13 cellular contexts compared by ENCODE assay signal in genomic region chr1:212754715-212755114, GRCh38. TPM values are rescaled to one million over a fixed set of nuclear protein-coding genes. Genes with fewer than 3 reads are reported as not detected.
DNase-seq lines count a peak whose midpoint lies in the region; ATAC-seq and TF ChIP-seq lines count a peak whose summit lies in the region.
"Had no signal": no experiment of that assay in that cellular context is flagged by ENCODE, and none has a peak within 500 bp of the region (broad histone marks: within the 10 kb centered on the region; RNA-seq: fewer than 3 reads in every experiment).

No MANE protein-coding gene starts in this region.

- H3K27me3 Mint-ChIP-seq in stimulated activated naive CD8-positive, alpha-beta T cell treated with anti-CD3 and anti-CD28 coated beads, Interleukin-15, amount 100 ng/mL, for 72 hours, result no peaks in the 10 kb centered on the region
- H3K27me3 Mint-ChIP-seq in WTC11 (ENCODE audit: low read depth), result no peaks in the 10 kb centered on the region

- H3K4me1 Mint-ChIP-seq in stimulated activated naive CD8-positive, alpha-beta T cell treated with anti-CD3 and anti-CD28 coated beads, Interleukin-15, amount 100 ng/mL, for 72 hours, result peaks cover 49% of the 10 kb centered on the region
- peaks cover 43% of the 10 kb centered on the region for H3K4me1 Mint-ChIP-seq in WTC11

- no peaks in the 10 kb centered on the region for H3K9me3 Mint-ChIP-seq in stimulated activated naive CD8-positive, alpha-beta T cell treated with anti-CD3 and anti-CD28 coated beads, Interleukin-15, amount 100 ng/mL, for 72 hours
- H3K9me3 Mint-ChIP-seq in WTC11, result no peaks in the 10 kb centered on the region
- H3K9me3 Mint-ChIP-seq: HFFc6 had no signal

- CTCF ChIA-PET in WTC11 (lab: Charles Lee), result interaction anchor here (1.1 to 1.4 kb wide), 4 partner anchors 90 to 299 kb away, joined by 3 to 5 read pairs (median 4); no protein-coding TSS in a partner anchor

- no peak for DNase-seq in stimulated activated naive CD8-positive, alpha-beta T cell treated with anti-CD3 and anti-CD28 coated beads, Interleukin-15, amount 100 ng/mL, for 72 hours
- DNase-seq in stimulated activated naive CD8-positive, alpha-beta T cell treated with anti-CD3 and anti-CD28 coated beads, Interleukin-15, Interleukin-2, amounts not matched to agents 100 U/mL and 50 U/mL, for 24 hours, result no peak
- DNase-seq in WTC11 (ENCODE audit: low spot score) (no peak), hypothalamus (lab: John Stamatoyannopoulos, UW) (peak in 29 of 51 donors; percentile 6 to 69 (median 22)), NOMO-1 (lab: John Stamatoyannopoulos, UW; ENCODE audit: unreplicated experiment in 2 of 2) (no peak), T-helper 1 cell (no peak), SKM-1 (lab: John Stamatoyannopoulos, UW; ENCODE audit: unreplicated experiment) (no peak)
- DNase-seq: gastrocnemius medialis; HFFc6; NCI-H187; ovary; stimulated activated CD4-positive, alpha-beta T cell treated with anti-CD3 and anti-CD28 coated beads, Interleukin-2, amount 100 ng/mL, for 24 hours had no signal

- POLR2A ChIA-PET in WTC11 (lab: Charles Lee), result no interaction called here

- no peak for TF ChIP-seq CTCF in WTC11 (IDR thresholded peaks at IDR 0.05)

- peak overlapping the region in 1 of 2 donors; percentile 67 for H3K27ac Mint-ChIP-seq in stimulated activated naive CD8-positive, alpha-beta T cell treated with anti-CD3 and anti-CD28 coated beads, Interleukin-15, amount 100 ng/mL, for 72 hours
- H3K27ac Mint-ChIP-seq in WTC11, result peak overlapping the region; percentile 59; the same call in 1 of the 2 replicates

- 0 out of 2 replicates have a peak, but pooled peaks cover 4% of the 10 kb centered on the region for H3K36me3 Mint-ChIP-seq in WTC11

- no peak for ATAC-seq in stimulated activated naive CD8-positive, alpha-beta T cell treated with anti-CD3 and anti-CD28 coated beads, Interleukin-15, amount 100 ng/mL, for 72 hours
- no peak for ATAC-seq in stimulated activated naive CD8-positive, alpha-beta T cell treated with anti-CD3 and anti-CD28 coated beads, Interleukin-15, Interleukin-2, amounts not matched to agents 100 U/mL and 50 U/mL, for 24 hours
- ATAC-seq in WTC11, result peak; percentile 38
- no peak for ATAC-seq in HG03280 (IDR thresholded peaks at IDR 0.05; ENCODE audit: unreplicated experiment)
- ATAC-seq: gastrocnemius medialis had no signal

- peak overlapping the region; percentile 27 to 54 for H3K4me3 Mint-ChIP-seq in stimulated activated naive CD8-positive, alpha-beta T cell treated with anti-CD3 and anti-CD28 coated beads, Interleukin-15, amount 100 ng/mL, for 72 hours
- H3K4me3 Mint-ChIP-seq in WTC11, result no peak overlapping the region
- H3K4me3 Mint-ChIP-seq: HFFc6 had no signal

TF ChIP-seq in WTC11, 78 proteins besides CTCF, POLR2A, EP300 and RAD21:
- TF ChIP-seq ZNF416 (CRISPR knock-in tag; IDR thresholded peaks at IDR 0.05) (no peak), ESRRA (CRISPR knock-in tag; IDR thresholded peaks at IDR 0.05; ENCODE audit: borderline replicate concordance) (no peak), MAX (CRISPR knock-in tag; IDR thresholded peaks at IDR 0.05) (no peak), SP1 (CRISPR knock-in tag; conservative IDR thresholded peaks at IDR 0.05) (no peak)
TF ChIP-seq in WTC11: peak in this region for 0.

RNA-seq across cellular contexts. Expression of gene NSL1, which starts 36.9 kb away (rescaled TPM):
- total RNA-seq in WTC11 (2021), result 55.7 to 60.8 TPM (median 57.2 TPM) in 3 replicates

RNA-seq across cellular contexts. Expression of gene TATDN3, which starts 37.0 kb away (rescaled TPM):
- 19.3 to 21.5 TPM (median 20.9 TPM) in 3 replicates for total RNA-seq in WTC11 (2021)

RNA-seq across cellular contexts. Expression of gene BATF3, which starts 55.1 kb away (rescaled TPM):
- total RNA-seq in WTC11 (2021), result 3.9 to 6.1 TPM (median 3.9 TPM) in 3 replicates

Comparison
In these comparisons a context has a peak if more than half of its experiments do, and no peak if none do; other contexts are left out.
1. DNase-seq: peak in hypothalamus (29 of 51); none in stimulated activated naive CD8-positive, alpha-beta T cell treated with anti-CD3 and anti-CD28 coated beads, Interleukin-15, amount 100 ng/mL, for 72 hours (0 of 2), stimulated activated naive CD8-positive, alpha-beta T cell treated with anti-CD3 and anti-CD28 coated beads, Interleukin-15, Interleukin-2, amounts not matched to agents 100 U/mL and 50 U/mL, for 24 hours (single experiment), WTC11 (single experiment), NOMO-1 (0 of 2), T-helper 1 cell (0 of 5) and SKM-1 (single experiment).